Comparison of ENCODE assay signal across 1 cellular context in genomic region chr3:52196977-52197376, GRCh38.
TF ChIP-seq lines count a peak whose summit lies in the region.

No MANE protein-coding gene starts in this region.

TF ChIP-seq in A549, 52 proteins besides CTCF, POLR2A, EP300 and RAD21 (continued from another document):
- no peak for TF ChIP-seq HMGXB4 (CRISPR knock-in tag; IDR thresholded peaks at IDR 0.05; ENCODE audit: borderline replicate concordance)
- TF ChIP-seq FOSB (CRISPR knock-in tag; IDR thresholded peaks at IDR 0.05): no peak
- no peak for TF ChIP-seq SMC3 (IDR thresholded peaks at IDR 0.05)
- TF ChIP-seq HEYL (CRISPR knock-in tag; IDR thresholded peaks at IDR 0.05): no peak
- no peak for TF ChIP-seq E2F6 (IDR thresholded peaks at IDR 0.05; ENCODE audit: borderline replicate concordance, low read depth)
- TF ChIP-seq CBX2 (IDR thresholded peaks at IDR 0.05; ENCODE audit: borderline replicate concordance, low read depth): no peak
- TF ChIP-seq NFE2L2 (conservative IDR thresholded peaks at IDR 0.05; ENCODE audit: low read length): no peak
- no peak for TF ChIP-seq RFX5 (IDR thresholded peaks at IDR 0.05)
- no peak for TF ChIP-seq JUN (IDR thresholded peaks at IDR 0.05)
- no peak for TF ChIP-seq ESRRA (IDR thresholded peaks at IDR 0.05; ENCODE audit: borderline replicate concordance, low read length)
